In the genomic region with DNA sequence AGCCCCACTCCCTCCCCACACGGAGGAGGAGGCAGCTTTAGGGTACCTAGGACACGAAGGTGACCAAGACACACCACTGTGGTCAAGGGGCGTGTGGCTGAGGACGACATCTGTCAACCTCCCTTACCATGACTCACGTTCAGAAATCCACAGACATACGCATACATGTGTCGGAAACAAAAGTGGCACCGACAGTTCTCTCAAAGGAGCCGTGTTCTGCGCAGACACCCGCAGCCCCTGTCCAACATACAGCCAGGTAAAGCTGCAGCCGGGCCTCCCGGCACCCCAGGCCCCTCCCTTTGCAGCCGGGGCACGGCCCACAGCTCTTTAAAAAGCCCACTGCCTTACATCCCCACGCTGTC, we compare ENCODE assay signal across 8 cellular contexts. TPM values are rescaled to one million over a fixed set of nuclear protein-coding genes. Genes with fewer than 3 reads are reported as not detected.
DNase-seq lines count a peak whose midpoint lies in the region; ATAC-seq and TF ChIP-seq lines count a peak whose summit lies in the region.

No MANE protein-coding gene starts in this region.

- H3K4me1 ChIP-seq in neural progenitor cell (peaks cover 10% of the 10 kb centered on the region), adrenal gland (replicated peaks in 1 of 2) (peaks cover 5 to 7% of the 10 kb centered on the region in 2 donors)

- H3K27me3 Mint-ChIP-seq in MCF 10A (ENCODE audit: insufficient read depth, unreplicated experiment) (no peaks in the 10 kb centered on the region), neural progenitor cell (ENCODE audit: insufficient read depth, low read depth) (peaks cover 8% of the 10 kb centered on the region)

- no peaks in the 10 kb centered on the region for H4K20me1 ChIP-seq in neural progenitor cell (ENCODE audit: low read depth)

- ATAC-seq in HG02970 (IDR thresholded peaks at IDR 0.05; ENCODE audit: low FRiP score, unreplicated experiment) (no peak), HG02588 (IDR thresholded peaks at IDR 0.05; ENCODE audit: unreplicated experiment) (no peak)

- no peak overlapping the region for H3K9ac ChIP-seq in neural progenitor cell

- H3K36me3 Mint-ChIP-seq in MCF 10A (ENCODE audit: insufficient read depth, unreplicated experiment) (peaks cover 6% of the 10 kb centered on the region), neural progenitor cell (no peaks in the 10 kb centered on the region)

- POLR2A ChIA-PET in MCF 10A (lab: Yijun Ruan, JAX): interaction anchor here (0.6 to 11.8 kb wide), 17 partner anchors 14 to 1640 kb away, joined by 3 to 349 read pairs (median 15); a partner anchor contains a TSS

- TF ChIP-seq CTCF in NB4 (IDR thresholded peaks at IDR 0.05; ENCODE audit: low read depth, low read length) (no peak), MCF 10A (IDR thresholded peaks at IDR 0.05; ENCODE audit: unreplicated experiment) (no peak), neural progenitor cell (IDR thresholded peaks at IDR 0.05) (no peak), adrenal gland (IDR thresholded peaks at IDR 0.05) (no peak)

- BruUV-seq in MCF 10A (replicated peaks; lab: Mats Ljungman, UMichigan): no TSS peak

- H2AFZ ChIP-seq in neural progenitor cell (replicated peaks): peak overlapping the region; percentile 3

- no peaks in the 10 kb centered on the region for H3K79me2 ChIP-seq in neural progenitor cell (ENCODE audit: low read depth)

- intact Hi-C loops in MCF 10A (cut with micrococcal nuclease): loop anchor here (1.0 to 5.0 kb wide), 3 partner anchors 16 to 46 kb away; no protein-coding TSS in a partner anchor
- intact Hi-C loops in adrenal gland (cut with DNase I): no loop called here

- TF ChIP-seq POLR2A in NB4 (IDR thresholded peaks at IDR 0.05; ENCODE audit: extremely low read depth, insufficient read length): no peak
- TF ChIP-seq POLR2A in adrenal gland (IDR thresholded peaks at IDR 0.05): no peak

- H3K27me3 ChIP-seq in neural progenitor cell (no peaks in the 10 kb centered on the region), adrenal gland (no peaks in the 10 kb centered on the region)

- DNase-seq in COLO668 (lab: John Stamatoyannopoulos, UW; ENCODE audit: unreplicated experiment) (peak; percentile 81), NB4 (ENCODE audit: low read depth) (peak; percentile 83), MCF 10A (ENCODE audit: unreplicated experiment) (peak; percentile 53), neural progenitor cell (ENCODE audit: low spot score) (no peak), adrenal gland (no peak), occipital lobe (lab: John Stamatoyannopoulos, UW) (no peak)

- H3K27ac Mint-ChIP-seq in MCF 10A (ENCODE audit: low read depth, unreplicated experiment): peak overlapping the region; percentile 96
- H3K27ac Mint-ChIP-seq in neural progenitor cell: no peak overlapping the region

- H3K36me3 ChIP-seq in neural progenitor cell (no peaks in the 10 kb centered on the region), adrenal gland (replicated peaks in 1 of 2) (no peaks in the 10 kb centered on the region)

- H3K4me3 ChIP-seq in NB4 (ENCODE audit: low read depth, low read length): peak overlapping the region; percentile 64
- H3K4me3 ChIP-seq in neural progenitor cell: no peak overlapping the region
- peak overlapping the region in 1 of 4 donors; percentile 44 for H3K4me3 ChIP-seq in adrenal gland

- H3F3A ChIP-seq in neural progenitor cell (ENCODE audit: low read depth): no peaks in the 10 kb centered on the region

- 49 to 54% (median 50%) methylated on average over 4 to 16 of the region's 16 CpGs; no CpG with 5 or more reads in 1 of the 4 donors for WGBS in adrenal gland, 4 donors

- no peak overlapping the region for H3K4me2 ChIP-seq in neural progenitor cell

- H3K27ac ChIP-seq in neural progenitor cell: no peak overlapping the region
- H3K27ac ChIP-seq in adrenal gland: peak overlapping the region in 1 of 5 donors; percentile 70

- H3K9me3 Mint-ChIP-seq in MCF 10A (ENCODE audit: unreplicated experiment): no peaks in the 10 kb centered on the region
- no peaks in the 10 kb centered on the region for H3K9me3 Mint-ChIP-seq in neural progenitor cell

- H3K9me3 ChIP-seq in neural progenitor cell (ENCODE audit: low read depth) (no peaks in the 10 kb centered on the region), adrenal gland (replicated peaks in 1 of 3) (no peaks in the 10 kb centered on the region)

- H3K4me3 Mint-ChIP-seq in MCF 10A (ENCODE audit: unreplicated experiment) (peak overlapping the region; percentile 87), neural progenitor cell (no peak overlapping the region)

- H3K4me1 Mint-ChIP-seq in MCF 10A (ENCODE audit: insufficient read depth, unreplicated experiment): peaks cover 37% of the 10 kb centered on the region
- H3K4me1 Mint-ChIP-seq in neural progenitor cell: peaks cover 15% of the 10 kb centered on the region

- CTCF ChIA-PET in MCF 10A (lab: Yijun Ruan, JAX): interaction anchor here (0.7 to 6.2 kb wide), 5 partner anchors 14 to 58 kb away, joined by 3 to 75 read pairs (median 4); no protein-coding TSS in a partner anchor

RNA-seq across cellular contexts. Expression of a gene that starts 40.4 kb away (rescaled TPM):
- 82.9 and 106 TPM in 2 replicates for total RNA-seq in MCF 10A (2022)
- 19.2 and 30.5 TPM in 2 replicates for total RNA-seq in neural progenitor cell (ENCODE audit: low replicate concordance)
- total RNA-seq in adrenal gland: 10 to 100 TPM; 15.4 to 40.1 (median 26.4) TPM
- 10 to 100 TPM; 15.4 to 94.0 (median 64.8) TPM for polyA plus RNA-seq in adrenal gland
- 18.2 TPM for total RNA-seq in occipital lobe

Comparison
In these comparisons a context has a peak if more than half of its experiments do, and no peak if none do; other contexts are left out.
1. DNase-seq: peak in COLO668 (single experiment), NB4 (single experiment) and MCF 10A (single experiment); none in neural progenitor cell (single experiment), adrenal gland (0 of 7) and occipital lobe (single experiment).